ENCODE assay signal across 10 cellular contexts in genomic region chr3:183536238-183536880, GRCh38. TPM values are rescaled to one million over a fixed set of nuclear protein-coding genes. Genes with fewer than 3 reads are reported as not detected.
DNase-seq lines count a peak whose midpoint lies in the region; ATAC-seq and TF ChIP-seq lines count a peak whose summit lies in the region.
"Had no signal": no experiment of that assay in that cellular context is flagged by ENCODE, and none has a peak within 500 bp of the region (broad histone marks: within the 10 kb centered on the region; RNA-seq: fewer than 3 reads in every experiment).

No MANE protein-coding gene starts in this region.

- no peak overlapping the region for H3K4me2 ChIP-seq in IMR-90 (ENCODE audit: low read depth, low read length)

- H3K27me3 ChIP-seq in IMR-90 (ENCODE audit: control insufficient read depth, insufficient read depth, low read length) = peaks cover 21% of the 10 kb centered on the region
- H3K27me3 ChIP-seq in WERI-Rb-1 (ENCODE audit: insufficient read depth, low read depth, severe bottlenecking) = no peaks in the 10 kb centered on the region

- BruUV-seq in IMR-90 (replicated peaks; lab: Mats Ljungman, UMichigan) = no TSS peak

- DNase-seq in activated naive CD8-positive, alpha-beta T cell treated with anti-CD3 and anti-CD28 coated beads, Interleukin-2, amount 10 ng/mL, durations not matched to agents 7 days and 5 days = no peak
- no peak for DNase-seq in activated naive CD8-positive, alpha-beta T cell treated with anti-CD3 and anti-CD28 coated beads for 36 hours
- DNase-seq in IMR-90 = no peak
- DNase-seq in WERI-Rb-1 = no peak
- DNase-seq in COLO668 (lab: John Stamatoyannopoulos, UW; ENCODE audit: unreplicated experiment) = no peak
- no peak for DNase-seq in NCI-H146 (lab: John Stamatoyannopoulos, UW)
- DNase-seq: activated T-cell treated with anti-CD3 and anti-CD28 coated beads, Interleukin-2, amount 50 U/mL, for 72 hours had no signal

- intact Hi-C loops in IMR-90 (cut with micrococcal nuclease) = no loop called here

- H2AK5ac ChIP-seq in IMR-90 (ENCODE audit: low read depth, low read length) = no peak overlapping the region

- 78% methylated on average over 2 of the region's 9 CpGs; no CpG with 5 or more reads in 1 of the 2 experiments for WGBS in IMR-90 (ENCODE audit: extremely low coverage in 2 of 2, insufficient read length in 1 of 2), 2 experiments

- H3K14ac ChIP-seq in IMR-90 (replicated peaks; ENCODE audit: low read depth, low read length) = no peak overlapping the region

- CTCF ChIA-PET in IMR-90 (lab: Yijun Ruan, JAX) = no interaction called here

- ATAC-seq in activated naive CD8-positive, alpha-beta T cell treated with anti-CD3 and anti-CD28 coated beads, Interleukin-2, amount 10 ng/mL, durations not matched to agents 7 days and 5 days (ENCODE audit: low read depth) = peak; percentile 22
- ATAC-seq in HG02610 (IDR thresholded peaks at IDR 0.05; ENCODE audit: unreplicated experiment) = peak; percentile 58
- ATAC-seq in IMR-90 (ENCODE audit: low read depth) = no peak
- ATAC-seq in stimulated activated memory B cell treated with anti-CD40 and anti-IgM and Interleukin-4, amounts not matched to agents 10 μg/mL and 1 μg/mL and 100 μg/mL, for 72 hours = peak; percentile 91
- ATAC-seq: activated T-cell treated with anti-CD3 and anti-CD28 coated beads, Interleukin-2, amount 50 U/mL, for 72 hours had no signal

- H2AFZ ChIP-seq in IMR-90 (replicated peaks; ENCODE audit: low read length, poor library complexity) = peak overlapping the region; percentile 14
- H2AFZ ChIP-seq: parathyroid adenoma had no signal

- no peak overlapping the region for H3K4me3 ChIP-seq in IMR-90 (ENCODE audit: insufficient read depth, low read depth, low read length)
- no peak overlapping the region for H3K4me3 ChIP-seq in WERI-Rb-1 (ENCODE audit: low read depth, low read length)

- TF ChIP-seq CTCF in IMR-90 (conservative IDR thresholded peaks at IDR 0.05; ENCODE audit: low read depth, low read length) = no peak
- no peak for TF ChIP-seq CTCF in WERI-Rb-1 (IDR thresholded peaks at IDR 0.05; ENCODE audit: low read depth, low read length)

- dilution Hi-C loops in IMR-90 (cut with HindIII; ENCODE audit: low sequenced_read_pairs, unreplicated experiment) = no loop called here

- no peak overlapping the region for H3K9ac ChIP-seq in IMR-90 (ENCODE audit: low read depth, low read length)
- H3K9ac ChIP-seq: parathyroid adenoma had no signal

- H2BK15ac ChIP-seq in IMR-90 (ENCODE audit: low read depth, low read length) = no peak overlapping the region

- H3K79me1 ChIP-seq in IMR-90 (ENCODE audit: low read depth in 1 of 2, low read length in 2 of 2) = no peaks in the 10 kb centered on the region

- no peak overlapping the region for H3K27ac ChIP-seq in IMR-90 (ENCODE audit: insufficient read depth, low read length)
- no peak overlapping the region for H3K27ac ChIP-seq in WERI-Rb-1
- H3K27ac ChIP-seq: parathyroid adenoma had no signal

- in situ Hi-C loops in IMR-90 (cut with MboI; ENCODE audit: low sequenced_read_pairs) = no loop called here

- H3K4ac ChIP-seq in IMR-90 (ENCODE audit: low read depth, low read length) = no peak overlapping the region

- POLR2A ChIA-PET in activated naive CD8-positive, alpha-beta T cell treated with anti-CD3 and anti-CD28 coated beads, Interleukin-2, amount 10 ng/mL, durations not matched to agents 7 days and 5 days (lab: Charles Lee) = interaction anchor here (0.9 kb wide), 1 partner anchor 21 kb away, joined by 3 read pairs; no protein-coding TSS in a partner anchor
- POLR2A ChIA-PET in IMR-90 (lab: Charles Lee; ENCODE audit: unreplicated experiment) = no interaction called here

- TF ChIP-seq RAD21 in IMR-90 (IDR thresholded peaks at IDR 0.05; ENCODE audit: low read length) = no peak

- peaks cover 24% of the 10 kb centered on the region for H3K36me3 Mint-ChIP-seq in activated naive CD8-positive, alpha-beta T cell treated with anti-CD3 and anti-CD28 coated beads, Interleukin-2, amount 10 ng/mL, durations not matched to agents 7 days and 5 days
- H3K36me3 Mint-ChIP-seq in activated naive CD8-positive, alpha-beta T cell treated with anti-CD3 and anti-CD28 coated beads for 36 hours = peaks cover 27% of the 10 kb centered on the region
- peaks cover 32% of the 10 kb centered on the region for H3K36me3 Mint-ChIP-seq in stimulated activated memory B cell treated with anti-CD40 and anti-IgM and Interleukin-4, amounts not matched to agents 10 μg/mL and 1 μg/mL and 100 μg/mL, for 72 hours

- H3K36me3 ChIP-seq in IMR-90 (ENCODE audit: control insufficient read depth, insufficient read depth, low read length) (no peaks in the 10 kb centered on the region), WERI-Rb-1 (no peaks in the 10 kb centered on the region)

- no peak overlapping the region for H4K5ac ChIP-seq in IMR-90 (ENCODE audit: low read depth, low read length)

- no peak overlapping the region for H4K91ac ChIP-seq in IMR-90 (ENCODE audit: insufficient read depth, low read depth, low read length)

- no peak overlapping the region for H2BK20ac ChIP-seq in IMR-90 (ENCODE audit: low read depth, low read length)

- H3K9me3 Mint-ChIP-seq in activated naive CD8-positive, alpha-beta T cell treated with anti-CD3 and anti-CD28 coated beads, Interleukin-2, amount 10 ng/mL, durations not matched to agents 7 days and 5 days = no peaks in the 10 kb centered on the region
- H3K9me3 Mint-ChIP-seq in activated naive CD8-positive, alpha-beta T cell treated with anti-CD3 and anti-CD28 coated beads for 36 hours = no peaks in the 10 kb centered on the region
- H3K9me3 Mint-ChIP-seq in stimulated activated memory B cell treated with anti-CD40 and anti-IgM and Interleukin-4, amounts not matched to agents 10 μg/mL and 1 μg/mL and 100 μg/mL, for 72 hours = no peaks in the 10 kb centered on the region
- H3K9me3 Mint-ChIP-seq: activated T-cell treated with anti-CD3 and anti-CD28 coated beads, Interleukin-2, amount 50 U/mL, for 72 hours had no signal

- no peaks in the 10 kb centered on the region for H4K20me1 ChIP-seq in IMR-90 (ENCODE audit: insufficient read depth, low read length)

- H3K23ac ChIP-seq in IMR-90 (ENCODE audit: low read depth, low read length) = no peak overlapping the region

- no peak overlapping the region for H3K27ac Mint-ChIP-seq in activated naive CD8-positive, alpha-beta T cell treated with anti-CD3 and anti-CD28 coated beads, Interleukin-2, amount 10 ng/mL, durations not matched to agents 7 days and 5 days
- no peak overlapping the region for H3K27ac Mint-ChIP-seq in activated naive CD8-positive, alpha-beta T cell treated with anti-CD3 and anti-CD28 coated beads for 36 hours
- peak overlapping the region; percentile 84 for H3K27ac Mint-ChIP-seq in stimulated activated memory B cell treated with anti-CD40 and anti-IgM and Interleukin-4, amounts not matched to agents 10 μg/mL and 1 μg/mL and 100 μg/mL, for 72 hours
- H3K27ac Mint-ChIP-seq: activated T-cell treated with anti-CD3 and anti-CD28 coated beads, Interleukin-2, amount 50 U/mL, for 72 hours had no signal

- peak overlapping the region; percentile 70 for H2AK9ac ChIP-seq in IMR-90 (replicated peaks; ENCODE audit: low read depth, low read length, poor library complexity)

- no peak for TF ChIP-seq POLR2A in IMR-90 (IDR thresholded peaks at IDR 0.05; ENCODE audit: low read depth, low read length)

- H3K18ac ChIP-seq in IMR-90 (ENCODE audit: low read depth, low read length) = no peak overlapping the region

- H3K9me1 ChIP-seq in IMR-90 (ENCODE audit: insufficient read depth, low read length) = no peaks in the 10 kb centered on the region

- H2BK5ac ChIP-seq in IMR-90 (ENCODE audit: low read depth, low read length, poor library complexity, severe bottlenecking) = no peak overlapping the region

- H4K8ac ChIP-seq in IMR-90 (ENCODE audit: low read depth in 2 of 2, low read length in 2 of 2) = no peak overlapping the region

- peaks cover 2% of the 10 kb centered on the region for H3K9me3 ChIP-seq in IMR-90 (ENCODE audit: control insufficient read depth, insufficient read depth, low read length)
- no peaks in the 10 kb centered on the region for H3K9me3 ChIP-seq in WERI-Rb-1 (ENCODE audit: severe bottlenecking)

- H2BK120ac ChIP-seq in IMR-90 (ENCODE audit: low read depth, low read length) = no peak overlapping the region

- peaks cover 34% of the 10 kb centered on the region for H3K4me1 Mint-ChIP-seq in activated naive CD8-positive, alpha-beta T cell treated with anti-CD3 and anti-CD28 coated beads, Interleukin-2, amount 10 ng/mL, durations not matched to agents 7 days and 5 days
- peaks cover 59% of the 10 kb centered on the region for H3K4me1 Mint-ChIP-seq in activated naive CD8-positive, alpha-beta T cell treated with anti-CD3 and anti-CD28 coated beads for 36 hours
- H3K4me1 Mint-ChIP-seq in stimulated activated memory B cell treated with anti-CD40 and anti-IgM and Interleukin-4, amounts not matched to agents 10 μg/mL and 1 μg/mL and 100 μg/mL, for 72 hours = peaks cover 91% of the 10 kb centered on the region

- H3K4me3 Mint-ChIP-seq in activated naive CD8-positive, alpha-beta T cell treated with anti-CD3 and anti-CD28 coated beads, Interleukin-2, amount 10 ng/mL, durations not matched to agents 7 days and 5 days = no peak overlapping the region
- no peak overlapping the region for H3K4me3 Mint-ChIP-seq in activated naive CD8-positive, alpha-beta T cell treated with anti-CD3 and anti-CD28 coated beads for 36 hours
- H3K4me3 Mint-ChIP-seq in stimulated activated memory B cell treated with anti-CD40 and anti-IgM and Interleukin-4, amounts not matched to agents 10 μg/mL and 1 μg/mL and 100 μg/mL, for 72 hours = peak overlapping the region; percentile 47
- H3K4me3 Mint-ChIP-seq: activated T-cell treated with anti-CD3 and anti-CD28 coated beads, Interleukin-2, amount 50 U/mL, for 72 hours had no signal

- H3K56ac ChIP-seq in IMR-90 (ENCODE audit: extremely low read depth, insufficient read depth, low read length) = no peak overlapping the region

- no peaks in the 10 kb centered on the region for H3K27me3 Mint-ChIP-seq in activated naive CD8-positive, alpha-beta T cell treated with anti-CD3 and anti-CD28 coated beads, Interleukin-2, amount 10 ng/mL, durations not matched to agents 7 days and 5 days
- no peaks in the 10 kb centered on the region for H3K27me3 Mint-ChIP-seq in activated naive CD8-positive, alpha-beta T cell treated with anti-CD3 and anti-CD28 coated beads for 36 hours
- no peaks in the 10 kb centered on the region for H3K27me3 Mint-ChIP-seq in stimulated activated memory B cell treated with anti-CD40 and anti-IgM and Interleukin-4, amounts not matched to agents 10 μg/mL and 1 μg/mL and 100 μg/mL, for 72 hours

- peaks cover 4% of the 10 kb centered on the region; the same call in 1 of the 2 replicates for H3K4me1 ChIP-seq in IMR-90 (ENCODE audit: control insufficient read depth, insufficient read depth, low read length)

TF ChIP-seq in IMR-90, 13 proteins besides CTCF, POLR2A, EP300 and RAD21 (continues in another document):
- no peak for TF ChIP-seq RCOR1 (IDR thresholded peaks at IDR 0.05; ENCODE audit: insufficient replicate concordance, low read length)

RNA-seq across cellular contexts. Expression of gene KLHL6, which starts 19.1 kb away (rescaled TPM):
- 10 to 100 TPM; 34.1 to 36.9 TPM for total RNA-seq in activated naive CD8-positive, alpha-beta T cell treated with anti-CD3 and anti-CD28 coated beads, Interleukin-2, amount 10 ng/mL, durations not matched to agents 7 days and 5 days
- 10 to 100 TPM; 26.6 to 26.8 TPM for total RNA-seq in activated naive CD8-positive, alpha-beta T cell treated with anti-CD3 and anti-CD28 coated beads for 36 hours
- not detected in 2 replicates for total RNA-seq in IMR-90 (2012; rRNA removed)
- polyA plus RNA-seq in IMR-90 (2012; rRNA removed) = not detected in 2 replicates
- polyA plus RNA-seq in IMR-90 (2012; cell fraction: cytosol; rRNA removed) = not detected in 2 replicates
- polyA plus RNA-seq in IMR-90 (2012; cell fraction: nucleus; rRNA removed; ENCODE audit: low replicate concordance) = not detected in 2 replicates

Comparison
In these comparisons a context has a peak if more than half of its experiments do, and no peak if none do; other contexts are left out.
1. RNA of gene KLHL6, which starts 19.1 kb away (total RNA-seq): 34.1 to 36.9 TPM in activated naive CD8-positive, alpha-beta T cell treated with anti-CD3 and anti-CD28 coated beads, Interleukin-2, amount 10 ng/mL, durations not matched to agents 7 days and 5 days and 26.6 to 26.8 TPM in activated naive CD8-positive, alpha-beta T cell treated with anti-CD3 and anti-CD28 coated beads for 36 hours; not detected in IMR-90; every median in the first group is over 10 times any median in the second.